ENCODE assay signal across 15 cellular contexts in genomic region chr11:66969584-66970205, GRCh38. TPM values are rescaled to one million over a fixed set of nuclear protein-coding genes. Genes with fewer than 3 reads are reported as not detected.
A peak's percentile ranks its signal among the peaks of the same experiment; 100 is the strongest.
DNase-seq lines count a peak whose midpoint lies in the region; ATAC-seq and TF ChIP-seq lines count a peak whose summit lies in the region.
"Had no signal": no experiment of that assay in that cellular context is flagged by ENCODE, and none has a peak within 500 bp of the region (broad histone marks: within the 10 kb centered on the region; RNA-seq: fewer than 3 reads in every experiment).

No MANE protein-coding gene starts in this region.

- TF ChIP-seq POLR2A in spleen (IDR thresholded peaks at IDR 0.05): no peak

- no peak overlapping the region for H3K27ac ChIP-seq in spleen

- intact Hi-C loops in activated naive CD4-positive, alpha-beta T cell treated with anti-CD3 and anti-CD28 coated beads for 36 hours (cut with micrococcal nuclease): no loop called here
- intact Hi-C loops in spleen (cut with DNase I; ENCODE audit: low total_unique reads): no loop called here

- no peaks in the 10 kb centered on the region for H3K9me3 ChIP-seq in spleen

- no peaks in the 10 kb centered on the region for H3K36me3 Mint-ChIP-seq in activated naive CD4-positive, alpha-beta T cell treated with anti-CD3 and anti-CD28 coated beads for 36 hours (ENCODE audit: low read depth)

- H3K4me3 Mint-ChIP-seq in activated naive CD4-positive, alpha-beta T cell treated with anti-CD3 and anti-CD28 coated beads for 36 hours: no peak overlapping the region

- H3K9me3 Mint-ChIP-seq in activated naive CD4-positive, alpha-beta T cell treated with anti-CD3 and anti-CD28 coated beads for 36 hours: no peaks in the 10 kb centered on the region

- CTCF ChIA-PET in activated naive CD4-positive, alpha-beta T cell treated with anti-CD3 and anti-CD28 coated beads for 36 hours (lab: Charles Lee): interaction anchor here (0.6 kb wide), 1 partner anchor 273 kb away, joined by 3 read pairs; no protein-coding TSS in a partner anchor

- H3K4me1 Mint-ChIP-seq in activated naive CD4-positive, alpha-beta T cell treated with anti-CD3 and anti-CD28 coated beads for 36 hours (ENCODE audit: low read depth): peaks cover 12% of the 10 kb centered on the region

- no peak overlapping the region for H3K4me3 ChIP-seq in astrocyte of the cerebellum (ENCODE audit: low read depth, low read length)
- H3K4me3 ChIP-seq in fibroblast of villous mesenchyme (ENCODE audit: low read depth, low read length): no peak overlapping the region
- no peak overlapping the region for H3K4me3 ChIP-seq in spleen

- WGBS in spleen, 5 donors: 88 to 95% (median 90%) methylated on average over 6 of the region's 6 CpGs

- peaks cover 0 to 14% (median 0%) of the 10 kb centered on the region in 6 donors for H3K4me1 ChIP-seq in spleen

- peaks cover 0 to 22% (median 0%) of the 10 kb centered on the region in 7 donors for H3K27me3 ChIP-seq in spleen (replicated peaks in 1 of 7)

- H3K27me3 Mint-ChIP-seq in activated naive CD4-positive, alpha-beta T cell treated with anti-CD3 and anti-CD28 coated beads for 36 hours (ENCODE audit: low read depth): peaks cover 2% of the 10 kb centered on the region

- H3K27ac Mint-ChIP-seq in activated naive CD4-positive, alpha-beta T cell treated with anti-CD3 and anti-CD28 coated beads for 36 hours: no peak overlapping the region
- H3K27ac Mint-ChIP-seq: naive B cell had no signal

- TF ChIP-seq CTCF in astrocyte of the cerebellum (IDR thresholded peaks at IDR 0.05; ENCODE audit: low read depth, low read length, missing control alignments) (no peak), fibroblast of villous mesenchyme (IDR thresholded peaks at IDR 0.05; ENCODE audit: insufficient read depth, low read depth, low read length) (no peak), spleen (IDR thresholded peaks at IDR 0.05 in 8 of 11, conservative IDR thresholded peaks at IDR 0.05 in 3 of 11) (no peak)

- ATAC-seq in GM19452 (IDR thresholded peaks at IDR 0.05; ENCODE audit: unreplicated experiment): no peak
- ATAC-seq in HG03097 (IDR thresholded peaks at IDR 0.05; ENCODE audit: low FRiP score, unreplicated experiment): no peak
- ATAC-seq: Right ventricle myocardium inferior had no signal

- DNase-seq in GM04503 (ENCODE audit: low read depth): peak; percentile 96
- DNase-seq in astrocyte of the cerebellum (ENCODE audit: low read depth): peak; percentile 93
- DNase-seq in fibroblast of villous mesenchyme (ENCODE audit: low read depth): peak; percentile 90
- DNase-seq in stromal cell of bone marrow (ENCODE audit: low read depth): peak; percentile 72
- DNase-seq in activated naive CD4-positive, alpha-beta T cell treated with anti-CD3 and anti-CD28 coated beads for 36 hours: no peak
- no peak for DNase-seq in spleen
- DNase-seq: naive B cell; NCI-H1048; NCI-H510A; stimulated activated CD4-positive, alpha-beta T cell treated with anti-CD3 and anti-CD28 coated beads, Interleukin-15, amount 100 ng/mL, for 24 hours; stimulated activated CD8-positive, alpha-beta memory T cell treated with anti-CD3 and anti-CD28 coated beads, Interleukin-4, amount 100 ng/mL, for 48 hours had no signal

- in situ Hi-C loops in astrocyte of the cerebellum (cut with HindIII; ENCODE audit: low sequenced_read_pairs): no loop called here

- no peaks in the 10 kb centered on the region for H3K36me3 ChIP-seq in spleen

RNA-seq across cellular contexts. Expression of gene C11orf86, which starts 5.4 kb away (rescaled TPM):
- total RNA-seq in fibroblast of villous mesenchyme (not detected in 2 replicates), spleen (not detected)
- total RNA-seq in activated naive CD4-positive, alpha-beta T cell treated with anti-CD3 and anti-CD28 coated beads for 36 hours: not detected
- polyA plus RNA-seq in spleen: under 1 TPM in 1 of 3 donors, not detected in 2; 0.13 TPM
- total RNA-seq: epithelial cell of proximal tubule, Right ventricle myocardium inferior had no signal

RNA-seq across cellular contexts. Expression of gene PC, which starts 11.5 kb away (rescaled TPM):
- 11.7 and 12.6 TPM in 2 replicates for total RNA-seq in fibroblast of villous mesenchyme
- total RNA-seq in activated naive CD4-positive, alpha-beta T cell treated with anti-CD3 and anti-CD28 coated beads for 36 hours: 1 to 10 TPM; 8.0 to 9.4 TPM
- 1 to 10 TPM; 3.4 to 8.8 (median 5.3) TPM for total RNA-seq in spleen
- 1 to 10 TPM; 4.6 to 6.8 (median 4.9) TPM for polyA plus RNA-seq in spleen

RNA-seq across cellular contexts. Expression of gene SYT12, which starts 53.2 kb away (rescaled TPM):
- 0.43 and 0.64 TPM in 2 replicates for total RNA-seq in fibroblast of villous mesenchyme
- total RNA-seq in activated naive CD4-positive, alpha-beta T cell treated with anti-CD3 and anti-CD28 coated beads for 36 hours: not detected
- not detected for total RNA-seq in spleen
- under 1 TPM; 0.02 to 0.13 (median 0.05) TPM for polyA plus RNA-seq in spleen

Comparison
In these comparisons a context has a peak if more than half of its experiments do, and no peak if none do; other contexts are left out.
1. DNase-seq: peak in GM04503 (single experiment), astrocyte of the cerebellum (single experiment), fibroblast of villous mesenchyme (single experiment) and stromal cell of bone marrow (single experiment); none in activated naive CD4-positive, alpha-beta T cell treated with anti-CD3 and anti-CD28 coated beads for 36 hours (single experiment) and spleen (single experiment).